9 cellular contexts compared by ENCODE assay signal in the genomic region with DNA sequence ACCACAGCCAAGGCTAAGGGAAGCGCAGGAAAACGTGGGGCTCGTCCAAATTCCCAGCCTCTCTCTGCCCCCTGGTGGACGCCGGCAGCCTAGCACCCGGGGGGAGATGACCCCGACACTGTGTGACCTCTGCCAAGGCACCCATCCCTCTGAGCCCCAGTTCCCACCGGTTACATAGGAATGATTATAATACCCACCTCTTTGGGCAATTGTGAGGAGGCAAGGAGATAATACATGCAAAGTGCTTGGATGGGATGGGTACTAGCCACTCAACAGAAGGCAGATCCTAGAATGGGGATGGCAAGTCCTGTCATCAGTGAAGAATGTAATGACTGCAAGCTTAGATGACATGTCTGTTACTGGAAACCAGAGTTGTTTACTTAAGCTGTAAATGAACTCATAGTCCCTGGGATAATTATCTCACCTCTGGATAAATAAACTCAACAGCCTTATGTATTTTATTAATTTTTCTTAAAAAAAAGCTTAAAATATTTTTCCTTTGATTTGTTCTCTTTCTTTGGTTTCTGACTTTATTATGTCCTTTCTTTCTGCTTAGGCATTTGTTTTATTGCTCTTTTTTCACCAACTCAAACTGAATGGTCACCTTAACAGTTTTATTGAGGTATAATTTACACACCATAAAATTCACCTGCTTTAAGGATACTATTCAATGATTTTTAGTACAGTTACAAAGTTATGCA. TPM values are rescaled to one million over a fixed set of nuclear protein-coding genes. Genes with fewer than 3 reads are reported as not detected.
DNase-seq lines count a peak whose midpoint lies in the region; ATAC-seq lines count a peak whose summit lies in the region.
"Had no signal": no experiment of that assay in that cellular context is flagged by ENCODE, and none has a peak within 500 bp of the region (broad histone marks: within the 10 kb centered on the region; RNA-seq: fewer than 3 reads in every experiment).

No MANE protein-coding gene starts in this region.

- DNase-seq in C1 segment of cervical spinal cord (lab: John Stamatoyannopoulos, UW), result peak in 11 of 14 donors; percentile 22 to 76 (median 47)
- peak; percentile 62 for DNase-seq in GM19238 (ENCODE audit: insufficient read length, low spot score)
- peak; percentile 78 to 86 for DNase-seq in NOMO-1 (lab: John Stamatoyannopoulos, UW; ENCODE audit: unreplicated experiment in 2 of 2)
- DNase-seq in activated CD8-positive, alpha-beta memory T cell treated with anti-CD3 and anti-CD28 coated beads for 48 hours (ENCODE audit: low read depth in 2 of 3, low spot score in 2 of 3), result peak; percentile 40 to 66 (median 54)
- DNase-seq in epidermal melanocyte (ENCODE audit: insufficient read length, low spot score), result peak; percentile 72
- peak; percentile 87 for DNase-seq in myocyte (ENCODE audit: low read depth)
- DNase-seq in stimulated activated CD8-positive, alpha-beta memory T cell treated with anti-CD3 and anti-CD28 coated beads, Interleukin-7, amount 100 ng/mL, for 48 hours (ENCODE audit: extremely low read depth in 1 of 2, low read depth in 1 of 2), result peak; percentile 36 to 45

- ATAC-seq in HG03280 (IDR thresholded peaks at IDR 0.05; ENCODE audit: unreplicated experiment), result peak; percentile 66

RNA-seq across cellular contexts. Expression of gene BMP8B, which starts 11.3 kb away (rescaled TPM):
- total RNA-seq in myocyte, result 4.1 and 5.0 TPM in 2 replicates
- 2.7 TPM for polyA plus RNA-seq in myocyte (2012)

RNA-seq across cellular contexts. Expression of gene OXCT2, which starts 28.8 kb away (rescaled TPM):
- total RNA-seq in myocyte, result 0.16 and 0.88 TPM in 2 replicates
- polyA plus RNA-seq in myocyte (2012), result 0.39 TPM
- total RNA-seq: T-helper 1 cell treated with Interleukin-12 subunit alpha and Interleukin-12 subunit beta and Interleukin-4 antibody, amounts not matched to agents 30 ng/mL and 1 ng/mL, for 36 hours had no signal

Comparison
In these comparisons a context has a peak if more than half of its experiments do, and no peak if none do; other contexts are left out.
1. Peak in every context shown above with its lines: DNase-seq and ATAC-seq.